18 cellular contexts compared by ENCODE assay signal in genomic region chr16:89050119-89050867, GRCh38.
"Had no signal": no experiment of that assay in that cellular context is flagged by ENCODE, and none has a peak within 500 bp of the region (broad histone marks: within the 10 kb centered on the region; RNA-seq: fewer than 3 reads in every experiment).

No MANE protein-coding gene starts in this region.

- H3K9ac ChIP-seq: neural progenitor cell had no signal

- DNase-seq: activated CD4-positive, alpha-beta T cell treated with anti-CD3 and anti-CD28 coated beads, Interleukin-2, amount 50 U/mL, for 1 hour; activated CD8-positive, alpha-beta memory T cell treated with anti-CD3 and anti-CD28 coated beads, Interleukin-2, amount 50 U/mL, for 4 hours; activated naive CD4-positive, alpha-beta T cell treated with anti-CD3 and anti-CD28 coated beads, Interleukin-2, amount 50 U/mL, for 16 hours; activated T-cell treated with anti-CD3 and anti-CD28 coated beads, Interleukin-2, amount 50 U/mL, for 4 hours; cerebellar nuclear complex; effector CD8-positive, alpha-beta T cell; esophagus squamous epithelium; midbrain; ovary; stimulated activated CD4-positive, alpha-beta T cell treated with anti-CD3 and anti-CD28 coated beads, Interleukin-2, amount 100 ng/mL, for 24 hours; stimulated activated naive CD8-positive, alpha-beta T cell treated with anti-CD3 and anti-CD28 coated beads, Interleukin-15, amount 100 ng/mL, for 72 hours; trophoblast cell had no signal

- H3K4me3 Mint-ChIP-seq: activated T-cell treated with anti-CD3 and anti-CD28 coated beads, Interleukin-2, amount 50 U/mL, for 4 hours; stimulated activated naive CD8-positive, alpha-beta T cell treated with anti-CD3 and anti-CD28 coated beads, Interleukin-15, amount 100 ng/mL, for 72 hours had no signal

- H3K4me1 ChIP-seq: ascending aorta, breast epithelium had no signal

- H3K4me3 ChIP-seq: ascending aorta, breast epithelium, esophagus squamous epithelium, hepatocyte, neural progenitor cell, ovary, vagina had no signal

- H3K79me2 ChIP-seq: hepatocyte had no signal

- H3K27ac ChIP-seq: ascending aorta, breast epithelium, esophagus squamous epithelium, hepatocyte, neural progenitor cell, ovary, vagina had no signal

- ATAC-seq: activated T-cell treated with anti-CD3 and anti-CD28 coated beads, Interleukin-2, amount 50 U/mL, for 4 hours; left colon; stimulated activated naive CD8-positive, alpha-beta T cell treated with anti-CD3 and anti-CD28 coated beads, Interleukin-15, amount 100 ng/mL, for 72 hours had no signal

- H3K36me3 ChIP-seq: ascending aorta, breast epithelium, esophagus squamous epithelium, neural progenitor cell, ovary, vagina had no signal

- H3K36me3 Mint-ChIP-seq: neural progenitor cell had no signal

- H3K9me3 ChIP-seq: ascending aorta, breast epithelium, esophagus squamous epithelium, ovary, vagina had no signal

- H3K4me2 ChIP-seq: hepatocyte, neural progenitor cell had no signal

- H3K27ac Mint-ChIP-seq: stimulated activated naive CD8-positive, alpha-beta T cell treated with anti-CD3 and anti-CD28 coated beads, Interleukin-15, amount 100 ng/mL, for 72 hours had no signal

- H3K27me3 ChIP-seq: ascending aorta, hepatocyte, neural progenitor cell, ovary, vagina had no signal

- H2AFZ ChIP-seq: hepatocyte, neural progenitor cell had no signal
